In the genomic region with DNA sequence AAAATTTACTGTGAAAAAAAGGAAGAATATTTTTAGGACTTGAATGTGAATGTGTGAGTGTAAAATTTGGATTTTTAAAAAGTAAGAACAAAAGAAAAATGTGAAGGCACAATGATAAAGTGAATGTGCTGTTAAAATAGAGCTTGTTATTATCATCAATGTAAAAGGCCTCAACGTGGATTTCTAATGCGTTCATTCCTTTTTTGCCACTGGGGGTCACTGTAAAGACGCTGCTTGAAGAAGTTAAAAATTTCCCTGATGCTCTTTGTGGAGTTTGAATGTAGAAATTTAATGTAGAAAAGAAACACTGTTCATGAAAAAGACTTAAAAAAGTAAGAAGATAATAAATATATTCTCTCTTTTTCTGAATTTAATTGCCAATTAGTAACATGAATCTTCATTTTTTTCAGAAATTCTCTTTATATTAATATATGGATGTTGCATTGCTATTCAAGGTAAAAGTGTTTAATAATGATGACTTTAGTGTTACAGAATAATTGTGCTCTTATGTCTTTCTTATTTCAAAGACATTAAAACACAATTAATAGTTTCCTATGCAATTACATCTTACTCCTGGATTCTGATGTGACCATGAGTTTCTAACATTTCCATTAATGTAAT, we compare ENCODE assay signal across 7 cellular contexts.
DNase-seq lines count a peak whose midpoint lies in the region; ATAC-seq and TF ChIP-seq lines count a peak whose summit lies in the region.

No MANE protein-coding gene starts in this region.

- 5 to 11% methylated on average over 3 of the region's 3 CpGs for WGBS in body of pancreas, 2 donors

- intact Hi-C loops in body of pancreas (cut with DNase I), result no loop called here
- intact Hi-C loops in posterior vena cava (cut with DNase I), result loop anchor here (5.0 to 10.0 kb wide), 2 partner anchors 422 to 439 kb away; a partner anchor contains a TSS

- H3K4me3 ChIP-seq in GM12865 (ENCODE audit: low read depth, low read length) (no peak overlapping the region), body of pancreas (no peak overlapping the region)

- no peaks in the 10 kb centered on the region for H3K36me3 ChIP-seq in body of pancreas (replicated peaks in 1 of 2; ENCODE audit: insufficient read depth in 1 of 2, low read depth in 2 of 2)

- TF ChIP-seq POLR2A in body of pancreas (IDR thresholded peaks at IDR 0.05), result no peak

- H3K27ac ChIP-seq in body of pancreas, result no peak overlapping the region

- TF ChIP-seq CTCF in GM12865 (IDR thresholded peaks at IDR 0.05; ENCODE audit: insufficient read depth, low read depth, low read length, missing control alignments) (peak; percentile 68), body of pancreas (IDR thresholded peaks at IDR 0.05) (peak in 6 of 7 experiments; percentile 48 to 66 (median 60))

- H3K9me3 ChIP-seq in body of pancreas, result no peaks in the 10 kb centered on the region

- no peak for ATAC-seq in body of pancreas
- ATAC-seq in left lobe of liver, result peak; percentile 66
- no peak for ATAC-seq in HG03139 (IDR thresholded peaks at IDR 0.05; ENCODE audit: unreplicated experiment)

- H3K27me3 ChIP-seq in body of pancreas, result no peaks in the 10 kb centered on the region

- DNase-seq in CMK (ENCODE audit: low read depth), result peak; percentile 32
- peak; percentile 81 for DNase-seq in GM12865 (ENCODE audit: low read depth)
- peak; percentile 58 to 89 for DNase-seq in NCI-H526 (lab: John Stamatoyannopoulos, UW)
- peak; percentile 14 to 36 (median 20) for DNase-seq in body of pancreas
- DNase-seq in left lobe of liver (ENCODE audit: low spot score), result no peak
- DNase-seq in posterior vena cava (ENCODE audit: low spot score), result no peak

- H3K4me1 ChIP-seq in body of pancreas, result no peaks in the 10 kb centered on the region

Comparison
In these comparisons a context has a peak if more than half of its experiments do, and no peak if none do; other contexts are left out.
1. DNase-seq: peak in CMK (single experiment), GM12865 (single experiment), NCI-H526 (2 of 2) and body of pancreas (4 of 4); none in left lobe of liver (single experiment) and posterior vena cava (single experiment).